Comparison of ENCODE assay signal across 15 cellular contexts in the genomic region with DNA sequence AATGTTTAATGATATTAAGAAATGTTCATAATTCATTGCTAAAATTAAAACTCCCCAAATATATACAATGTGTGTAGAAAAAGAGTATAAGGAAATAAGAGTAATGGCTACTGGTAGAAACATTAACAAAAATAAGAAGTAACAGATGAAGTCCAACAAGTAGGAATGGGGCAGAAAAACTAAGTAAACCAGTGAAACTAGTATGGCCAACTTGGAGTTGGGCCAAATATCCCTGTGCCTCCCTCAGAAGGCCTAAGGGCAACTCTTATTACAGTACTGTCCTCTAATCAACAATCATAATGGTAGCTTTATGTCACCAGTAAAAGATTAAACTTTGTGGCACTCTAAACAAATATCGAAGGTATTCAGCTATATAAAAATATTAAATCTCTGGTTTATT.
A peak's percentile ranks its signal among the peaks of the same experiment; 100 is the strongest.
DNase-seq lines count a peak whose midpoint lies in the region; ATAC-seq and TF ChIP-seq lines count a peak whose summit lies in the region.
"Had no signal": no experiment of that assay in that cellular context is flagged by ENCODE, and none has a peak within 500 bp of the region (broad histone marks: within the 10 kb centered on the region; RNA-seq: fewer than 3 reads in every experiment).

No MANE protein-coding gene starts in this region.

- H3K4me1 ChIP-seq in A673 (ENCODE audit: insufficient read depth, low read length, poor library complexity, severe bottlenecking): no peaks in the 10 kb centered on the region

- intact Hi-C loops in Calu3 (cut with micrococcal nuclease; ENCODE audit: unreplicated experiment) (loop anchor here (5.0 to 10.0 kb wide), 2 partner anchors 90 to 507 kb away; no protein-coding TSS in a partner anchor), left colon (cut with DNase I, micrococcal nuclease) (no loop called here), A673 (cut with micrococcal nuclease; ENCODE audit: unreplicated experiment) (no loop called here)

- H3K27ac Mint-ChIP-seq in Calu3 (ENCODE audit: unreplicated experiment): no peak overlapping the region
- peak overlapping the region; percentile 48 for H3K27ac Mint-ChIP-seq in T-helper 17 cell
- H3K27ac Mint-ChIP-seq: activated CD4-positive, alpha-beta T cell treated with anti-CD3 and anti-CD28 coated beads, Interleukin-2, amount 10 ng/mL, durations not matched to agents 7 days and 5 days; activated naive CD4-positive, alpha-beta T cell treated with anti-CD3 and anti-CD28 coated beads, Interleukin-2, amount 50 U/mL, for 72 hours had no signal

- H3K4me1 Mint-ChIP-seq in Calu3 (ENCODE audit: low read depth, unreplicated experiment) (peaks cover 26% of the 10 kb centered on the region), T-helper 17 cell (peaks cover 21% of the 10 kb centered on the region)
- H3K4me1 Mint-ChIP-seq: activated CD4-positive, alpha-beta T cell treated with anti-CD3 and anti-CD28 coated beads, Interleukin-2, amount 10 ng/mL, durations not matched to agents 7 days and 5 days had no signal

- peaks cover 3% of the 10 kb centered on the region for H3K9me3 Mint-ChIP-seq in Calu3 (ENCODE audit: low read depth, unreplicated experiment)

- DNase-seq in Calu3: peak; percentile 83
- DNase-seq in HEK293T (ENCODE audit: extremely low spot score): peak; percentile 12
- no peak for DNase-seq in T-helper 17 cell
- peak; percentile 34 to 59 for DNase-seq in left colon
- no peak for DNase-seq in stimulated activated naive CD4-positive, alpha-beta T cell treated with Interleukin-2 at 50 U/mL for 16 hours (lab: John Stamatoyannopoulos, UW)
- DNase-seq in A673 (ENCODE audit: low spot score): no peak
- DNase-seq in NCI-H2107 (lab: John Stamatoyannopoulos, UW): no peak
- DNase-seq in SK-N-DZ (ENCODE audit: low spot score): no peak
- DNase-seq: activated CD4-positive, alpha-beta T cell treated with anti-CD3 and anti-CD28 coated beads, Interleukin-2, amount 10 ng/mL, durations not matched to agents 7 days and 5 days; effector memory CD4-positive, alpha-beta T cell; left cardiac atrium; NCI-H1417 treated with DMSO at 0.1 percent for 48 hours; NCI-H446 treated with DMSO at 0.1 percent for 48 hours; stimulated activated CD4-positive, alpha-beta T cell treated with anti-CD3 and anti-CD28 coated beads, Interleukin-2, amount 100 ng/mL, for 48 hours had no signal

- no peak overlapping the region for H3K4me3 ChIP-seq in A673 (ENCODE audit: low read depth, low read length, poor library complexity, severe bottlenecking)

- H3K36me3 ChIP-seq in A673 (ENCODE audit: insufficient read depth, low read length, poor library complexity, severe bottlenecking): no peaks in the 10 kb centered on the region

- CTCF ChIA-PET in Calu3 (lab: Charles Lee): interaction anchor here (0.5 to 1.1 kb wide), 3 partner anchors 17 to 93 kb away, joined by 4 to 7 read pairs (median 5); a partner anchor contains a TSS
- CTCF ChIA-PET in HEK293T (lab: Yijun Ruan, JAX): no interaction called here
- CTCF ChIA-PET in A673 (lab: Charles Lee): no interaction called here

- ATAC-seq in T-helper 17 cell: no peak
- peak; percentile 97 for ATAC-seq in left colon
- ATAC-seq: activated naive CD4-positive, alpha-beta T cell treated with anti-CD3 and anti-CD28 coated beads, Interleukin-2, amount 50 U/mL, for 72 hours; left cardiac atrium had no signal

- H3K36me3 Mint-ChIP-seq in Calu3 (ENCODE audit: insufficient read depth, unreplicated experiment) (no peaks in the 10 kb centered on the region), T-helper 17 cell (ENCODE audit: low read depth) (peaks cover 3% of the 10 kb centered on the region)

- no peaks in the 10 kb centered on the region for H3K9me3 ChIP-seq in T-helper 17 cell (ENCODE audit: control insufficient read depth, low read length, poor library complexity, severe bottlenecking)
- no peaks in the 10 kb centered on the region for H3K9me3 ChIP-seq in A673 (ENCODE audit: low read depth, low read length, poor library complexity, severe bottlenecking)

- H3K4me3 Mint-ChIP-seq in Calu3 (ENCODE audit: low read depth, unreplicated experiment): no peak overlapping the region
- H3K4me3 Mint-ChIP-seq in T-helper 17 cell: no peak overlapping the region
- H3K4me3 Mint-ChIP-seq: activated CD4-positive, alpha-beta T cell treated with anti-CD3 and anti-CD28 coated beads, Interleukin-2, amount 10 ng/mL, durations not matched to agents 7 days and 5 days had no signal

- TF ChIP-seq CTCF in Calu3 (IDR thresholded peaks at IDR 0.05; ENCODE audit: unreplicated experiment) (no peak), A673 (conservative IDR thresholded peaks at IDR 0.05; ENCODE audit: low read depth, low read length) (no peak)

- H3K27me3 ChIP-seq in A673 (replicated peaks; ENCODE audit: insufficient read depth, low read depth, low read length, poor library complexity): no peaks in the 10 kb centered on the region

- no peaks in the 10 kb centered on the region for H3K27me3 Mint-ChIP-seq in Calu3 (ENCODE audit: unreplicated experiment)
- no peaks in the 10 kb centered on the region for H3K27me3 Mint-ChIP-seq in T-helper 17 cell
- H3K27me3 Mint-ChIP-seq: activated CD4-positive, alpha-beta T cell treated with anti-CD3 and anti-CD28 coated beads, Interleukin-2, amount 10 ng/mL, durations not matched to agents 7 days and 5 days had no signal

- BruUV-seq in Calu3 (replicated peaks; lab: Mats Ljungman, UMichigan): no TSS peak
- no TSS peak for BruUV-seq in A673 (replicated peaks; lab: Mats Ljungman, UMichigan)

- POLR2A ChIA-PET in HEK293T (lab: Yijun Ruan, JAX): no interaction called here
- POLR2A ChIA-PET in A673 (lab: Charles Lee; ENCODE audit: low non-redundant PET): no interaction called here

- no peak overlapping the region for H3K27ac ChIP-seq in A673 (ENCODE audit: low read depth, low read length, poor library complexity, severe bottlenecking)

TF ChIP-seq in HEK293T, 16 proteins besides CTCF, POLR2A, EP300 and RAD21:
- TF ChIP-seq CTBP1 (IDR thresholded peaks at IDR 0.05; ENCODE audit: borderline replicate concordance) (no peak), TARDBP (IDR thresholded peaks at IDR 0.05) (no peak), FOXA1 (IDR thresholded peaks at IDR 0.05) (no peak), HDGF (IDR thresholded peaks at IDR 0.05; ENCODE audit: borderline replicate concordance) (no peak), L3MBTL2 (conservative IDR thresholded peaks at IDR 0.05) (no peak), ELF4 (IDR thresholded peaks at IDR 0.05) (no peak), ZNF384 (IDR thresholded peaks at IDR 0.05) (no peak), ARNT (IDR thresholded peaks at IDR 0.05) (no peak), BHLHE40 (IDR thresholded peaks at IDR 0.05; ENCODE audit: borderline replicate concordance) (no peak), NFRKB (IDR thresholded peaks at IDR 0.05) (no peak), FOXK2 (IDR thresholded peaks at IDR 0.05) (no peak)

Comparison
In these comparisons a context has a peak if more than half of its experiments do, and no peak if none do; other contexts are left out.
1. DNase-seq: peak in Calu3 (single experiment), HEK293T (single experiment) and left colon (2 of 2); none in T-helper 17 cell (0 of 3), stimulated activated naive CD4-positive, alpha-beta T cell treated with Interleukin-2 at 50 U/mL for 16 hours (single experiment), A673 (single experiment), NCI-H2107 (single experiment) and SK-N-DZ (single experiment).